Comparison of ENCODE assay signal across 1 cellular context in the genomic region with DNA sequence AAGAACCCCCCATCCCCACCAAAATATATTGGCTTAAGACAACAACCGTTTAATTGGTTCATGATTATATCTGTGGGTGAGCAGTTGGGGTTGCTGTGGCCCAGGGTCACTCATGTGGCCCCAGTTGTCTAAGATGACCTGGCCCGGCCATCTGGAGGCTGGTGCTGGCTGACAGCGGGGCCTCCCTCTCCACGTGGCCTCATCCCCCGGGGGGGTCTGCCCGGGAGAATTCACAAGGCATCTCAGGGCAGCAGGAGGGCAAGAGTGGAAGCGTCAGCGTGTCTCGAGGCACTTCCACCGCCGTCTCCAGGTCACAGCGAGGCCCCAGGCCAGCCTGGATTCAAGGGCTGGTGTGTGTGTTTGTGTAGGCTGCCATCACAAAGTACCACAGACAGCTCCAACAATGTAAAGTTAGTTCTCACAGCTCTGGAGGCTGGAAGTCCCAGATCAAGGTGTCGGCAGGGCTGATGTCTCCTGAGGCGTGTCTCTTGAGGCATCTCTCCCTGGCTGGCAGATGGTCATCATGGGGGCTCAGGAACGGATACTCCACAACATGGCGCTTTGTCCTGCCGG.
TF ChIP-seq lines count a peak whose summit lies in the region.

No MANE protein-coding gene starts in this region.

TF ChIP-seq in HEK293, 187 proteins besides CTCF, POLR2A, EP300 and RAD21 (continued from another document):
- TF ChIP-seq, protein P1, sequence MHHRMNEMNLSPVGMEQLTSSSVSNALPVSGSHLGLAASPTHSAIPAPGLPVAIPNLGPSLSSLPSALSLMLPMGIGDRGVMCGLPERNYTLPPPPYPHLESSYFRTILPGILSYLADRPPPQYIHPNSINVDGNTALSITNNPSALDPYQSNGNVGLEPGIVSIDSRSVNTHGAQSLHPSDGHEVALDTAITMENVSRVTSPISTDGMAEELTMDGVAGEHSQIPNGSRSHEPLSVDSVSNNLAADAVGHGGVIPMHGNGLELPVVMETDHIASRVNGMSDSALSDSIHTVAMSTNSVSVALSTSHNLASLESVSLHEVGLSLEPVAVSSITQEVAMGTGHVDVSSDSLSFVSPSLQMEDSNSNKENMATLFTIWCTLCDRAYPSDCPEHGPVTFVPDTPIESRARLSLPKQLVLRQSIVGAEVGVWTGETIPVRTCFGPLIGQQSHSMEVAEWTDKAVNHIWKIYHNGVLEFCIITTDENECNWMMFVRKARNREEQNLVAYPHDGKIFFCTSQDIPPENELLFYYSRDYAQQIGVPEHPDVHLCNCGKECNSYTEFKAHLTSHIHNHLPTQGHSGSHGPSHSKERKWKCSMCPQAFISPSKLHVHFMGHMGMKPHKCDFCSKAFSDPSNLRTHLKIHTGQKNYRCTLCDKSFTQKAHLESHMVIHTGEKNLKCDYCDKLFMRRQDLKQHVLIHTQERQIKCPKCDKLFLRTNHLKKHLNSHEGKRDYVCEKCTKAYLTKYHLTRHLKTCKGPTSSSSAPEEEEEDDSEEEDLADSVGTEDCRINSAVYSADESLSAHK (tag by site-specific recombination; IDR thresholded peaks at IDR 0.05), result no peak
